1 cellular context compared by ENCODE assay signal in the genomic region with DNA sequence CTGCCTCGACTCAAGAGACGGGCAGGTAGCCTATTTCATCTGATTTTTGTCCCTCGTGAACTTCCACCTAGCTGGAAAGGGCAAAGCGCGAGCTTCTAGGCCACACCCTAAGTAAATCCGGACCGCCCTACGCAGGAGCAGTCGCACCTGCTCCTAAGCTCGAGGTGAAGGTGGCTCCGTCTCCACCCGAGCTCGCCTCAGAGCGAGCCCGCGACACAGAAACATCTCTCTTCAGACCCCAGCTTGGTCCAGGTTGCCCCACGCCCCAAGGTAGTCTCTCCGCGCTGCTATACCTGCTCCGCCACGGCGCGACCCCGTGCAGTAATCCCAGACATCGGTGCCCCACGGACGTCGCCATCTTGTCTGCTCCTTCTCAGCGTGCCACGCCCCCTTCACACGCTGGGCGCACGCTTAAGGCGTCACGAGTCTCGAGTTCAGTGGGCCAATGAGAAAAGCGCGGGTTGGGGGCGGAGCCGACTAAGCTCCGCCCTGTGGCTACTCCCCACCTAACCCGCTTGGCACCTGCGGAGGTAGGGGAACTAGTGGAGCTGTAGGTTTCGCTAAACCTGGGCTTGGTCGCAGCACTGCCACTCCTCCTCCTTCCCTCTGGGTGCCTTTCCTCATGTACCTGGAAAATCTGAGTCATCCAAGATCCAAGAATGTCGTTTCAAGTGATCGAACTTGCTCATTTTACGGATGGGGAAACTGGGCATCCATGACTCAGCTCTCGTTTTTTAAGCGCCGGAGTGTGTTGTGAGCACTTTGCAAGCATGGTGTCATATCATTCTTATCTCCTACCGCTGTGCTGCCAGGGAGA.
A peak's percentile ranks its signal among the peaks of the same experiment; 100 is the strongest.
TF ChIP-seq lines count a peak whose summit lies in the region.

A gene (minus strand): TSS at position 365 of the 817 bp plus-strand sequence. CDS start 7 bp downstream, at position 358.

TF ChIP-seq in HEK293, 187 proteins besides CTCF, POLR2A, EP300 and RAD21 (continued from another document):
- TF ChIP-seq HOXD13 (CRISPR knock-in tag; IDR thresholded peaks at IDR 0.05; ENCODE audit: borderline replicate concordance) (no peak), ZNF777 (tag by site-specific recombination; IDR thresholded peaks at IDR 0.05; ENCODE audit: borderline replicate concordance) (peak; percentile 98), ZNF155 (tag by site-specific recombination; IDR thresholded peaks at IDR 0.05) (no peak), SP7 (tag by site-specific recombination; IDR thresholded peaks at IDR 0.05) (peak; percentile 67; the same call in 1 of the 2 replicates), ZXDB (tag by site-specific recombination; IDR thresholded peaks at IDR 0.05) (peak; percentile 93), ZNF16 (tag by site-specific recombination; IDR thresholded peaks at IDR 0.05; ENCODE audit: low read depth) (no peak), ZNF664 (tag by site-specific recombination; IDR thresholded peaks at IDR 0.05) (no peak), ZNF510 (tag by site-specific recombination; IDR thresholded peaks at IDR 0.05; ENCODE audit: insufficient replicate concordance) (no peak), ZNF302 (tag by site-specific recombination; IDR thresholded peaks at IDR 0.05; ENCODE audit: low read depth) (no peak), ZNF561 (tag by site-specific recombination; IDR thresholded peaks at IDR 0.05; ENCODE audit: borderline replicate concordance) (no peak; the same call in 1 of the 2 replicates), ZSCAN16 (tag by site-specific recombination; IDR thresholded peaks at IDR 0.05) (peak; percentile 96)
- TF ChIP-seq, protein P1, sequence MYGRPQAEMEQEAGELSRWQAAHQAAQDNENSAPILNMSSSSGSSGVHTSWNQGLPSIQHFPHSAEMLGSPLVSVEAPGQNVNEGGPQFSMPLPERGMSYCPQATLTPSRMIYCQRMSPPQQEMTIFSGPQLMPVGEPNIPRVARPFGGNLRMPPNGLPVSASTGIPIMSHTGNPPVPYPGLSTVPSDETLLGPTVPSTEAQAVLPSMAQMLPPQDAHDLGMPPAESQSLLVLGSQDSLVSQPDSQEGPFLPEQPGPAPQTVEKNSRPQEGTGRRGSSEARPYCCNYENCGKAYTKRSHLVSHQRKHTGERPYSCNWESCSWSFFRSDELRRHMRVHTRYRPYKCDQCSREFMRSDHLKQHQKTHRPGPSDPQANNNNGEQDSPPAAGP (tag by site-specific recombination; IDR thresholded peaks at IDR 0.05), result peak; percentile 86; the same call in 1 of the 2 replicates
- TF ChIP-seq, protein P2, sequence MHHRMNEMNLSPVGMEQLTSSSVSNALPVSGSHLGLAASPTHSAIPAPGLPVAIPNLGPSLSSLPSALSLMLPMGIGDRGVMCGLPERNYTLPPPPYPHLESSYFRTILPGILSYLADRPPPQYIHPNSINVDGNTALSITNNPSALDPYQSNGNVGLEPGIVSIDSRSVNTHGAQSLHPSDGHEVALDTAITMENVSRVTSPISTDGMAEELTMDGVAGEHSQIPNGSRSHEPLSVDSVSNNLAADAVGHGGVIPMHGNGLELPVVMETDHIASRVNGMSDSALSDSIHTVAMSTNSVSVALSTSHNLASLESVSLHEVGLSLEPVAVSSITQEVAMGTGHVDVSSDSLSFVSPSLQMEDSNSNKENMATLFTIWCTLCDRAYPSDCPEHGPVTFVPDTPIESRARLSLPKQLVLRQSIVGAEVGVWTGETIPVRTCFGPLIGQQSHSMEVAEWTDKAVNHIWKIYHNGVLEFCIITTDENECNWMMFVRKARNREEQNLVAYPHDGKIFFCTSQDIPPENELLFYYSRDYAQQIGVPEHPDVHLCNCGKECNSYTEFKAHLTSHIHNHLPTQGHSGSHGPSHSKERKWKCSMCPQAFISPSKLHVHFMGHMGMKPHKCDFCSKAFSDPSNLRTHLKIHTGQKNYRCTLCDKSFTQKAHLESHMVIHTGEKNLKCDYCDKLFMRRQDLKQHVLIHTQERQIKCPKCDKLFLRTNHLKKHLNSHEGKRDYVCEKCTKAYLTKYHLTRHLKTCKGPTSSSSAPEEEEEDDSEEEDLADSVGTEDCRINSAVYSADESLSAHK (tag by site-specific recombination; IDR thresholded peaks at IDR 0.05), result 0 out of 2 replicates have a peak, but pooled peaks have one; percentile 10
- TF ChIP-seq, protein P3, sequence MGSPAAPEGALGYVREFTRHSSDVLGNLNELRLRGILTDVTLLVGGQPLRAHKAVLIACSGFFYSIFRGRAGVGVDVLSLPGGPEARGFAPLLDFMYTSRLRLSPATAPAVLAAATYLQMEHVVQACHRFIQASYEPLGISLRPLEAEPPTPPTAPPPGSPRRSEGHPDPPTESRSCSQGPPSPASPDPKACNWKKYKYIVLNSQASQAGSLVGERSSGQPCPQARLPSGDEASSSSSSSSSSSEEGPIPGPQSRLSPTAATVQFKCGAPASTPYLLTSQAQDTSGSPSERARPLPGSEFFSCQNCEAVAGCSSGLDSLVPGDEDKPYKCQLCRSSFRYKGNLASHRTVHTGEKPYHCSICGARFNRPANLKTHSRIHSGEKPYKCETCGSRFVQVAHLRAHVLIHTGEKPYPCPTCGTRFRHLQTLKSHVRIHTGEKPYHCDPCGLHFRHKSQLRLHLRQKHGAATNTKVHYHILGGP (tag by site-specific recombination; IDR thresholded peaks at IDR 0.05), result peak; percentile 75
